1 cellular context compared by ENCODE assay signal in the genomic region with DNA sequence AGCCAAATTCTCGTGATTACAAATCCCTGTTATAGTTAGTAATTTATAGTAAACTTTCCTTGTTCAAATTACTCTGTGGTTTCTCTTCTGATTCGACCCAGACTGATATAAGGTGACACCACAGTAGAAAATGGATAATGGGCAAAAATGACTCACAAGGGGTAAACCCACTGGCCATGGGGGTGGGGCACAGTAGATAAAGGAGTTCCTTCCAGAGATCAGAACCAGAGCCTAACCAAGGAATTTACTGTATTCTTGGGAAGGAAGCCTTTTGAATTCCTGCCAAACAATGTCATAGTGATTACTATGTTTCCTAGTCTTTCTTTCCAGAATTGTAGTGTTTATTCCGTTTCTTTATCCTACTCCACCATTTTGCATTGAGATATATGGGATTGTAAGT.
TF ChIP-seq lines count a peak whose summit lies in the region.

No MANE protein-coding gene starts in this region.

TF ChIP-seq in K562, 482 proteins besides CTCF, POLR2A, EP300 and RAD21:
- no peak for TF ChIP-seq ZNF695 (CRISPR knock-in tag; IDR thresholded peaks at IDR 0.05)
- TF ChIP-seq, protein P1, sequence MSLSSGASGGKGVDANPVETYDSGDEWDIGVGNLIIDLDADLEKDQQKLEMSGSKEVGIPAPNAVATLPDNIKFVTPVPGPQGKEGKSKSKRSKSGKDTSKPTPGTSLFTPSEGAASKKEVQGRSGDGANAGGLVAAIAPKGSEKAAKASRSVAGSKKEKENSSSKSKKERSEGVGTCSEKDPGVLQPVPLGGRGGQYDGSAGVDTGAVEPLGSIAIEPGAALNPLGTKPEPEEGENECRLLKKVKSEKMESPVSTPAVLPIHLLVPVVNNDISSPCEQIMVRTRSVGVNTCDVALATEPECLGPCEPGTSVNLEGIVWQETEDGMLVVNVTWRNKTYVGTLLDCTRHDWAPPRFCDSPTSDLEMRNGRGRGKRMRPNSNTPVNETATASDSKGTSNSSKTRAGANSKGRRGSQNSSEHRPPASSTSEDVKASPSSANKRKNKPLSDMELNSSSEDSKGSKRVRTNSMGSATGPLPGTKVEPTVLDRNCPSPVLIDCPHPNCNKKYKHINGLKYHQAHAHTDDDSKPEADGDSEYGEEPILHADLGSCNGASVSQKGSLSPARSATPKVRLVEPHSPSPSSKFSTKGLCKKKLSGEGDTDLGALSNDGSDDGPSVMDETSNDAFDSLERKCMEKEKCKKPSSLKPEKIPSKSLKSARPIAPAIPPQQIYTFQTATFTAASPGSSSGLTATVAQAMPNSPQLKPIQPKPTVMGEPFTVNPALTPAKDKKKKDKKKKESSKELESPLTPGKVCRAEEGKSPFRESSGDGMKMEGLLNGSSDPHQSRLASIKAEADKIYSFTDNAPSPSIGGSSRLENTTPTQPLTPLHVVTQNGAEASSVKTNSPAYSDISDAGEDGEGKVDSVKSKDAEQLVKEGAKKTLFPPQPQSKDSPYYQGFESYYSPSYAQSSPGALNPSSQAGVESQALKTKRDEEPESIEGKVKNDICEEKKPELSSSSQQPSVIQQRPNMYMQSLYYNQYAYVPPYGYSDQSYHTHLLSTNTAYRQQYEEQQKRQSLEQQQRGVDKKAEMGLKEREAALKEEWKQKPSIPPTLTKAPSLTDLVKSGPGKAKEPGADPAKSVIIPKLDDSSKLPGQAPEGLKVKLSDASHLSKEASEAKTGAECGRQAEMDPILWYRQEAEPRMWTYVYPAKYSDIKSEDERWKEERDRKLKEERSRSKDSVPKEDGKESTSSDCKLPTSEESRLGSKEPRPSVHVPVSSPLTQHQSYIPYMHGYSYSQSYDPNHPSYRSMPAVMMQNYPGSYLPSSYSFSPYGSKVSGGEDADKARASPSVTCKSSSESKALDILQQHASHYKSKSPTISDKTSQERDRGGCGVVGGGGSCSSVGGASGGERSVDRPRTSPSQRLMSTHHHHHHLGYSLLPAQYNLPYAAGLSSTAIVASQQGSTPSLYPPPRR (CRISPR knock-in tag; IDR thresholded peaks at IDR 0.05; ENCODE audit: borderline replicate concordance): no peak
- TF ChIP-seq ZNF143 (CRISPR knock-in tag; IDR thresholded peaks at IDR 0.05): no peak
- TF ChIP-seq ZNF3 (CRISPR knock-in tag; IDR thresholded peaks at IDR 0.05): no peak
- TF ChIP-seq, protein P2, sequence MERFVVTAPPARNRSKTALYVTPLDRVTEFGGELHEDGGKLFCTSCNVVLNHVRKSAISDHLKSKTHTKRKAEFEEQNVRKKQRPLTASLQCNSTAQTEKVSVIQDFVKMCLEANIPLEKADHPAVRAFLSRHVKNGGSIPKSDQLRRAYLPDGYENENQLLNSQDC (CRISPR knock-in tag; IDR thresholded peaks at IDR 0.05): no peak
- no peak for TF ChIP-seq MAFF (IDR thresholded peaks at IDR 0.05; ENCODE audit: low read length)
- no peak for TF ChIP-seq TSC22D4 (tag; IDR thresholded peaks at IDR 0.05)
- TF ChIP-seq ETV6 (IDR thresholded peaks at IDR 0.05; ENCODE audit: borderline replicate concordance in 1 of 2, low read depth in 2 of 2, low read length in 1 of 2): no peak
- TF ChIP-seq ETV6 (CRISPR knock-in tag; IDR thresholded peaks at IDR 0.05; ENCODE audit: borderline replicate concordance): no peak
- no peak for TF ChIP-seq TARDBP (IDR thresholded peaks at IDR 0.05)
TF ChIP-seq in K562: peak in this region for 0.
